Comparison of ENCODE assay signal across 9 cellular contexts in genomic region chr17:68344701-68345136, GRCh38. TPM values are rescaled to one million over a fixed set of nuclear protein-coding genes. Genes with fewer than 3 reads are reported as not detected.
DNase-seq lines count a peak whose midpoint lies in the region; ATAC-seq and TF ChIP-seq lines count a peak whose summit lies in the region.
"Had no signal": no experiment of that assay in that cellular context is flagged by ENCODE, and none has a peak within 500 bp of the region (broad histone marks: within the 10 kb centered on the region; RNA-seq: fewer than 3 reads in every experiment).

No MANE protein-coding gene starts in this region.

- TF ChIP-seq EP300 in gastroesophageal sphincter (IDR thresholded peaks at IDR 0.05), result no peak

- peak; percentile 54 for ATAC-seq in activated CD8-positive, alpha-beta T cell treated with anti-CD3 and anti-CD28 coated beads, Interleukin-2, amount 10 ng/mL, durations not matched to agents 7 days and 5 days
- ATAC-seq in upper lobe of right lung, result peak; percentile 56
- no peak for ATAC-seq in gastroesophageal sphincter

- POLR2A ChIA-PET in activated CD8-positive, alpha-beta T cell treated with anti-CD3 and anti-CD28 coated beads, Interleukin-2, amount 10 ng/mL, durations not matched to agents 7 days and 5 days (lab: Charles Lee), result interaction anchor here (0.6 to 3.9 kb wide), 4 partner anchors 12 to 54 kb away, joined by 4 to 36 read pairs (median 11); partner anchors contain the start of genes ARSG and SLC16A6
- POLR2A ChIA-PET in Caco-2 (lab: Charles Lee), result no interaction called here

- no TSS peak for BruUV-seq in Caco-2 (replicated peaks; lab: Mats Ljungman, UMichigan)

- intact Hi-C loops in upper lobe of right lung (cut with DNase I) (no loop called here), Caco-2 (cut with micrococcal nuclease; ENCODE audit: unreplicated experiment) (no loop called here)

- H3K9me3 ChIP-seq in upper lobe of right lung (no peaks in the 10 kb centered on the region), Caco-2 (no peaks in the 10 kb centered on the region), gastroesophageal sphincter (no peaks in the 10 kb centered on the region)
- H3K9me3 ChIP-seq: tibial nerve had no signal

- H3K4me3 Mint-ChIP-seq in activated CD8-positive, alpha-beta T cell treated with anti-CD3 and anti-CD28 coated beads, Interleukin-2, amount 10 ng/mL, durations not matched to agents 7 days and 5 days, result peak overlapping the region; percentile 1
- no peak overlapping the region for H3K4me3 Mint-ChIP-seq in Caco-2 (ENCODE audit: unreplicated experiment)

- no peak for TF ChIP-seq CTCF in upper lobe of right lung (IDR thresholded peaks at IDR 0.05)
- no peak for TF ChIP-seq CTCF in Caco-2 (IDR thresholded peaks at IDR 0.05; ENCODE audit: insufficient read depth in 1 of 2, low read depth in 1 of 2, low read length in 1 of 2, severe bottlenecking in 1 of 2, unreplicated experiment in 1 of 2)
- TF ChIP-seq CTCF in gastroesophageal sphincter (IDR thresholded peaks at IDR 0.05), result no peak

- H3K27ac Mint-ChIP-seq in activated CD8-positive, alpha-beta T cell treated with anti-CD3 and anti-CD28 coated beads, Interleukin-2, amount 10 ng/mL, durations not matched to agents 7 days and 5 days, result peak overlapping the region; percentile 71
- H3K27ac Mint-ChIP-seq in Caco-2 (ENCODE audit: unreplicated experiment), result no peak overlapping the region

- no peaks in the 10 kb centered on the region for H3K27me3 Mint-ChIP-seq in activated CD8-positive, alpha-beta T cell treated with anti-CD3 and anti-CD28 coated beads, Interleukin-2, amount 10 ng/mL, durations not matched to agents 7 days and 5 days (ENCODE audit: low read depth)
- H3K27me3 Mint-ChIP-seq in Caco-2 (ENCODE audit: insufficient read depth, unreplicated experiment), result no peaks in the 10 kb centered on the region

- no peaks in the 10 kb centered on the region for H3K27me3 ChIP-seq in upper lobe of right lung
- no peaks in the 10 kb centered on the region for H3K27me3 ChIP-seq in Caco-2 (replicated peaks; ENCODE audit: control insufficient read depth, insufficient read depth, low read length)
- H3K27me3 ChIP-seq in gastroesophageal sphincter, result no peaks in the 10 kb centered on the region
- H3K27me3 ChIP-seq: tibial nerve had no signal

- H3K4me3 ChIP-seq in upper lobe of right lung (no peak overlapping the region), Caco-2 (ENCODE audit: low read depth, low read length) (no peak overlapping the region), gastroesophageal sphincter (no peak overlapping the region)
- H3K4me3 ChIP-seq: tibial nerve had no signal

- peaks cover 11% of the 10 kb centered on the region for H3K4me1 ChIP-seq in upper lobe of right lung
- H3K4me1 ChIP-seq in Caco-2, result no peaks in the 10 kb centered on the region
- H3K4me1 ChIP-seq in gastroesophageal sphincter, result no peaks in the 10 kb centered on the region
- H3K4me1 ChIP-seq: tibial nerve had no signal

- H3K36me3 ChIP-seq in upper lobe of right lung (no peaks in the 10 kb centered on the region), Caco-2 (ENCODE audit: control insufficient read depth, insufficient read depth, low read length) (no peaks in the 10 kb centered on the region), gastroesophageal sphincter (peaks cover 0 to 20% of the 10 kb centered on the region in 2 donors)

- no peak overlapping the region for H3K27ac ChIP-seq in upper lobe of right lung
- H3K27ac ChIP-seq in gastroesophageal sphincter, result no peak overlapping the region
- H3K27ac ChIP-seq: tibial nerve had no signal

- WGBS in gastroesophageal sphincter (ENCODE audit: low coverage in 1 of 2), 2 donors, result 69% methylated on average over 2 of the region's 4 CpGs; no CpG with 5 or more reads in 1 of the 2 donors

- H3K36me3 Mint-ChIP-seq in activated CD8-positive, alpha-beta T cell treated with anti-CD3 and anti-CD28 coated beads, Interleukin-2, amount 10 ng/mL, durations not matched to agents 7 days and 5 days (ENCODE audit: low read depth), result peaks cover 24% of the 10 kb centered on the region
- no peaks in the 10 kb centered on the region for H3K36me3 Mint-ChIP-seq in Caco-2 (ENCODE audit: insufficient read depth, unreplicated experiment)

- H3K4me1 Mint-ChIP-seq in activated CD8-positive, alpha-beta T cell treated with anti-CD3 and anti-CD28 coated beads, Interleukin-2, amount 10 ng/mL, durations not matched to agents 7 days and 5 days (ENCODE audit: low read depth), result peaks cover 67% of the 10 kb centered on the region
- no peaks in the 10 kb centered on the region for H3K4me1 Mint-ChIP-seq in Caco-2 (ENCODE audit: low read depth, unreplicated experiment)

- no peak for TF ChIP-seq POLR2A in gastroesophageal sphincter (IDR thresholded peaks at IDR 0.05)

- CTCF ChIA-PET in activated CD8-positive, alpha-beta T cell treated with anti-CD3 and anti-CD28 coated beads, Interleukin-2, amount 10 ng/mL, durations not matched to agents 7 days and 5 days (lab: Charles Lee), result interaction anchor here (0.7 to 6.0 kb wide), 10 partner anchors 8 to 91 kb away, joined by 3 to 23 read pairs (median 4); partner anchors contain the start of gene ARSG
- CTCF ChIA-PET in Caco-2 (lab: Charles Lee), result no interaction called here

- peak; percentile 6 for DNase-seq in NOMO-1 treated with dmso at 0.1 percent for 144 hours (lab: John Stamatoyannopoulos, UW; ENCODE audit: unreplicated experiment)
- DNase-seq in NOMO-1 treated with DMSO at 0.1 percent for 48 hours (lab: John Stamatoyannopoulos, UW; ENCODE audit: unreplicated experiment), result no peak
- DNase-seq in activated CD8-positive, alpha-beta T cell treated with anti-CD3 and anti-CD28 coated beads, Interleukin-2, amount 10 ng/mL, durations not matched to agents 7 days and 5 days, result peak; percentile 71
- DNase-seq in glomerular visceral epithelial cell (ENCODE audit: extremely low spot score), result peak; percentile 13
- no peak for DNase-seq in upper lobe of right lung
- no peak for DNase-seq in Caco-2
- DNase-seq in HuH-7.5 (ENCODE audit: low spot score), result no peak

- H3K9me3 Mint-ChIP-seq in activated CD8-positive, alpha-beta T cell treated with anti-CD3 and anti-CD28 coated beads, Interleukin-2, amount 10 ng/mL, durations not matched to agents 7 days and 5 days (ENCODE audit: insufficient read depth), result no peaks in the 10 kb centered on the region
- no peaks in the 10 kb centered on the region for H3K9me3 Mint-ChIP-seq in Caco-2 (ENCODE audit: unreplicated experiment)

RNA-seq across cellular contexts. Expression of gene ARSG, which starts 53.4 kb away (rescaled TPM):
- total RNA-seq in activated CD8-positive, alpha-beta T cell treated with anti-CD3 and anti-CD28 coated beads, Interleukin-2, amount 10 ng/mL, durations not matched to agents 7 days and 5 days, result 10 to 100 TPM in 1 of 2 experiments, 1 to 10 TPM in 1; 9.1 to 10.7 TPM
- total RNA-seq in upper lobe of right lung (4.8 TPM), Caco-2 (2022) (5.8 and 6.1 TPM in 2 replicates), gastroesophageal sphincter (1 to 10 TPM; 2.2 to 5.5 (median 3.5) TPM)

RNA-seq across cellular contexts. Expression of gene SLC16A6, which starts 53.8 kb away (rescaled TPM):
- 1 to 10 TPM; 6.9 to 7.1 TPM for total RNA-seq in activated CD8-positive, alpha-beta T cell treated with anti-CD3 and anti-CD28 coated beads, Interleukin-2, amount 10 ng/mL, durations not matched to agents 7 days and 5 days
- total RNA-seq in upper lobe of right lung, result 7.5 TPM
- 0.95 and 1.0 TPM in 2 replicates for total RNA-seq in Caco-2 (2022)
- under 1 TPM in 3 of 4 donors, not detected in 1; 0.27 to 0.67 (median 0.46) TPM for total RNA-seq in gastroesophageal sphincter

Comparison
In these comparisons a context has a peak if more than half of its experiments do, and no peak if none do; other contexts are left out.
1. DNase-seq: peak in NOMO-1 treated with dmso at 0.1 percent for 144 hours (single experiment), activated CD8-positive, alpha-beta T cell treated with anti-CD3 and anti-CD28 coated beads, Interleukin-2, amount 10 ng/mL, durations not matched to agents 7 days and 5 days (single experiment) and glomerular visceral epithelial cell (single experiment); none in NOMO-1 treated with DMSO at 0.1 percent for 48 hours (single experiment), upper lobe of right lung (single experiment), Caco-2 (0 of 2) and HuH-7.5 (single experiment).